ENCODE assay signal across 10 cellular contexts in the genomic region with DNA sequence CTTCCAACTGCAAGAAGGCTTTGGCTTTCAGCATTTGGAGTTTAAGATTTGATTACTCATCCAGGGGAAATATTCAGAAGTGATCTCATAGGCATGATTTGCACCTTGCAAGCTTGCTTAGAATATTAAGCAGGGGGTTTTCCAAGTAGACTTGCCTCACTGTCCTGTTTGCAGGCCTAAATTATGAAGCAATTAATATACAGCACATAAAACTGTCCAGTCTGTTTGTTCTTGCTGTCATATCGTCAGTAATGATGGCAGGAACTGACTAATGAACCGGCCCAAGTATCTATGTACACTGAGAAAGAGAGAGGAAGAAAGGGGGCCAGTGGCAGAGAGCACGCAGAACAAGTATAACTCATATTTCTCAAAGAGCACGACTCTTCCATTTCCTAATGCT.
DNase-seq lines count a peak whose midpoint lies in the region; ATAC-seq and TF ChIP-seq lines count a peak whose summit lies in the region.
"Had no signal": no experiment of that assay in that cellular context is flagged by ENCODE, and none has a peak within 500 bp of the region (broad histone marks: within the 10 kb centered on the region; RNA-seq: fewer than 3 reads in every experiment).

No MANE protein-coding gene starts in this region.

- H3K4me1 ChIP-seq in A673 (ENCODE audit: insufficient read depth, low read length, poor library complexity, severe bottlenecking) = peaks cover 45% of the 10 kb centered on the region
- H3K4me1 ChIP-seq in adipocyte (ENCODE audit: control insufficient read depth, insufficient read depth, low read length) = peaks cover 12% of the 10 kb centered on the region
- no peaks in the 10 kb centered on the region for H3K4me1 ChIP-seq in right cardiac atrium (ENCODE audit: control insufficient read depth, insufficient read depth, low read length)

- H3K36me3 Mint-ChIP-seq in HFFc6 (ENCODE audit: low read depth) = no peaks in the 10 kb centered on the region

- H3K9me3 Mint-ChIP-seq in HFFc6 = no peaks in the 10 kb centered on the region

- H3K9me3 ChIP-seq in A673 (ENCODE audit: low read depth, low read length, poor library complexity, severe bottlenecking) = no peaks in the 10 kb centered on the region
- H3K9me3 ChIP-seq in adipocyte (ENCODE audit: control insufficient read depth, low read length) = no peaks in the 10 kb centered on the region
- H3K9me3 ChIP-seq in right cardiac atrium (ENCODE audit: control insufficient read depth, low read length) = no peaks in the 10 kb centered on the region

- CTCF ChIA-PET in A673 (lab: Charles Lee) = no interaction called here

- H3K36me3 ChIP-seq in A673 (ENCODE audit: insufficient read depth, low read length, poor library complexity, severe bottlenecking) (no peaks in the 10 kb centered on the region), adipocyte (ENCODE audit: control insufficient read depth, insufficient read depth, low read length, severe bottlenecking) (no peaks in the 10 kb centered on the region)
- H3K36me3 ChIP-seq: cardiac muscle cell had no signal

- POLR2A ChIA-PET in A673 (lab: Charles Lee; ENCODE audit: low non-redundant PET) = no interaction called here

- no peak overlapping the region for H3K9ac ChIP-seq in adipocyte (ENCODE audit: low read length)

- no peaks in the 10 kb centered on the region for H3K27me3 ChIP-seq in A673 (replicated peaks; ENCODE audit: insufficient read depth, low read depth, low read length, poor library complexity)
- H3K27me3 ChIP-seq in adipocyte (replicated peaks; ENCODE audit: control insufficient read depth, insufficient read depth, low read length) = no peaks in the 10 kb centered on the region
- peaks cover 2% of the 10 kb centered on the region for H3K27me3 ChIP-seq in right cardiac atrium (ENCODE audit: control insufficient read depth, insufficient read depth)
- H3K27me3 ChIP-seq: cardiac muscle cell had no signal

- H3K4me3 Mint-ChIP-seq in HFFc6 = peak overlapping the region; percentile 37; the same call in 1 of the 2 replicates

- H3K4me3 ChIP-seq in A673 (ENCODE audit: low read depth, low read length, poor library complexity, severe bottlenecking) (no peak overlapping the region), adipocyte (ENCODE audit: low read length) (no peak overlapping the region), right cardiac atrium (ENCODE audit: low read length) (no peak overlapping the region)
- H3K4me3 ChIP-seq: cardiac muscle cell had no signal

- H3K27ac Mint-ChIP-seq in HFFc6 = peak overlapping the region; percentile 80

- TF ChIP-seq CTCF in A673 (conservative IDR thresholded peaks at IDR 0.05; ENCODE audit: low read depth, low read length) (no peak), HFFc6 (IDR thresholded peaks at IDR 0.05) (no peak)

- ATAC-seq in right cardiac atrium = no peak
- ATAC-seq in GM21619 (IDR thresholded peaks at IDR 0.05; ENCODE audit: unreplicated experiment) = no peak

- BruUV-seq in A673 (replicated peaks; lab: Mats Ljungman, UMichigan) = no TSS peak

- peak; percentile 58 for DNase-seq in A673 (ENCODE audit: low spot score)
- DNase-seq in HFFc6 = peak; percentile 66
- DNase-seq in adipocyte (ENCODE audit: low read depth) = peak; percentile 21
- DNase-seq in kidney tubule cell (ENCODE audit: low spot score) = peak; percentile 98
- DNase-seq in right cardiac atrium = no peak
- DNase-seq in COLO668 (lab: John Stamatoyannopoulos, UW; ENCODE audit: unreplicated experiment) = no peak
- DNase-seq in COLO829 (ENCODE audit: low spot score) = no peak
- DNase-seq: left cardiac atrium had no signal

- peaks cover 58% of the 10 kb centered on the region for H3K4me1 Mint-ChIP-seq in HFFc6 (ENCODE audit: low read depth)

- H3K27me3 Mint-ChIP-seq in HFFc6 (ENCODE audit: insufficient read depth) = peaks cover 1% of the 10 kb centered on the region; the same call in 1 of the 2 replicates

- WGBS in right cardiac atrium = 33% methylated on average over 4 of the region's 4 CpGs

- intact Hi-C loops in A673 (cut with micrococcal nuclease; ENCODE audit: unreplicated experiment) (no loop called here), right cardiac atrium (cut with DNase I) (no loop called here)

- peak overlapping the region; percentile 84 for H3K27ac ChIP-seq in A673 (ENCODE audit: low read depth, low read length, poor library complexity, severe bottlenecking)
- no peak overlapping the region for H3K27ac ChIP-seq in right cardiac atrium (ENCODE audit: low read length)
- H3K27ac ChIP-seq: cardiac muscle cell had no signal

Comparison
In these comparisons a context has a peak if more than half of its experiments do, and no peak if none do; other contexts are left out.
1. DNase-seq: peak in A673 (single experiment), HFFc6 (single experiment), adipocyte (single experiment) and kidney tubule cell (single experiment); none in right cardiac atrium (0 of 3), COLO668 (single experiment) and COLO829 (single experiment).